Comparison of ENCODE assay signal across 9 cellular contexts in genomic region chr3:62559831-62560445, GRCh38.
DNase-seq lines count a peak whose midpoint lies in the region; ATAC-seq, FAIRE-seq and TF ChIP-seq lines count a peak whose summit lies in the region.
"Had no signal": no experiment of that assay in that cellular context is flagged by ENCODE, and none has a peak within 500 bp of the region (broad histone marks: within the 10 kb centered on the region; RNA-seq: fewer than 3 reads in every experiment).

No MANE protein-coding gene starts in this region.

- in situ Hi-C loops in GM23248 (cut with MboI), result loop anchor here (10.0 kb wide), 1 partner anchor 225 kb away; no protein-coding TSS in a partner anchor

- H3K79me2 ChIP-seq in GM23248 (ENCODE audit: insufficient read depth), result no peaks in the 10 kb centered on the region

- H3K4me3 ChIP-seq in A549, result no peak overlapping the region
- no peak overlapping the region for H3K4me3 ChIP-seq in GM23248
- no peak overlapping the region for H3K4me3 ChIP-seq in WERI-Rb-1 (ENCODE audit: low read depth, low read length)

- TF ChIP-seq POLR2A in A549 (IDR thresholded peaks at IDR 0.05; ENCODE audit: low read length), result no peak

- H3K4me2 ChIP-seq in A549, result no peak overlapping the region
- no peak overlapping the region for H3K4me2 ChIP-seq in GM23248 (ENCODE audit: unreplicated experiment)

- WGBS in A549 (ENCODE audit: missing lambda C conversion rate), result 2% methylated on average over 2 of the region's 2 CpGs
- 24 to 31% methylated on average over 2 of the region's 2 CpGs for WGBS in GM23248 (ENCODE audit: low coverage in 1 of 2, low lambda C conversion rate in 2 of 2, missing lambda C conversion rate in 2 of 2), 2 experiments

- no peak overlapping the region for H3K9ac ChIP-seq in GM23248

- H3K9me3 ChIP-seq in A549, result no peaks in the 10 kb centered on the region
- no peaks in the 10 kb centered on the region for H3K9me3 ChIP-seq in GM23248 (ENCODE audit: low read depth)
- H3K9me3 ChIP-seq in WERI-Rb-1 (ENCODE audit: severe bottlenecking), result no peaks in the 10 kb centered on the region

- H3K27me3 ChIP-seq in GM23248 (replicated peaks; ENCODE audit: insufficient read depth) (no peaks in the 10 kb centered on the region), WERI-Rb-1 (ENCODE audit: insufficient read depth, low read depth, severe bottlenecking) (no peaks in the 10 kb centered on the region)

- H3K36me3 ChIP-seq in GM23248 (ENCODE audit: low read depth) (no peaks in the 10 kb centered on the region), WERI-Rb-1 (peaks cover 9% of the 10 kb centered on the region)

- TF ChIP-seq RAD21 in A549 (conservative IDR thresholded peaks at IDR 0.05 in 1 of 2, IDR thresholded peaks at IDR 0.05 in 1 of 2), result peak in 1 of 2 experiments; percentile 47; a peak in 3 of 5 replicates

- FAIRE-seq in A549 (lab: Jason Lieb, UNC), result no peak
- peak; percentile 79 for FAIRE-seq in islet of Langerhans (lab: Jason Lieb, UNC)

- H2AFZ ChIP-seq in GM23248, result no peak overlapping the region

- no peak for TF ChIP-seq EP300 in A549 (IDR thresholded peaks at IDR 0.05)

- no peaks in the 10 kb centered on the region for H4K20me1 ChIP-seq in GM23248 (ENCODE audit: insufficient read depth)

- H3K4me1 ChIP-seq in A549 (no peaks in the 10 kb centered on the region), GM23248 (ENCODE audit: insufficient read depth) (peaks cover 22% of the 10 kb centered on the region)

- H3K27ac ChIP-seq in A549, result no peak overlapping the region
- no peak overlapping the region for H3K27ac ChIP-seq in GM23248
- no peak overlapping the region for H3K27ac ChIP-seq in WERI-Rb-1

- ATAC-seq in A549 (peak in 1 of 2 experiments; percentile 43; a peak in 1 of 6 replicates), HG02623 (IDR thresholded peaks at IDR 0.05; ENCODE audit: unreplicated experiment) (no peak), GM19467 (IDR thresholded peaks at IDR 0.05; ENCODE audit: unreplicated experiment) (no peak), GM19395 (IDR thresholded peaks at IDR 0.05; ENCODE audit: unreplicated experiment) (no peak)

- H3K9me2 ChIP-seq in GM23248 (ENCODE audit: insufficient read depth), result no peaks in the 10 kb centered on the region

- CTCF ChIA-PET in A549 (lab: Yijun Ruan, JAX), result interaction anchor here (0.7 to 2.7 kb wide), 5 partner anchors 20 to 367 kb away, joined by 3 to 15 read pairs (median 5); no protein-coding TSS in a partner anchor

- peaks cover 23% of the 10 kb centered on the region for H3F3A ChIP-seq in GM23248 (ENCODE audit: insufficient read depth)

- peak; percentile 34; the same call in 2 of the 3 replicates for TF ChIP-seq CTCF in A549 (IDR thresholded peaks at IDR 0.05)
- TF ChIP-seq CTCF in WERI-Rb-1 (IDR thresholded peaks at IDR 0.05; ENCODE audit: low read depth, low read length), result peak; percentile 38; the same call in 1 of the 2 replicates

- POLR2A ChIA-PET in A549 (lab: Yijun Ruan, JAX), result no interaction called here

- DNase-seq in A549 (ENCODE audit: low read depth in 1 of 2, low spot score in 1 of 2) (peak in 1 of 2 experiments; percentile 22), GM23248 (peak; percentile 70), WERI-Rb-1 (no peak), cortex of kidney (lab: John Stamatoyannopoulos, UW) (no peak)
- DNase-seq: NCI-H146 had no signal

TF ChIP-seq in A549, 52 proteins besides CTCF, POLR2A, EP300 and RAD21:
- TF ChIP-seq BHLHE40 (IDR thresholded peaks at IDR 0.05; ENCODE audit: low read depth, low read length) (no peak), RNF2 (IDR thresholded peaks at IDR 0.05; ENCODE audit: borderline replicate concordance, low read depth) (no peak), MAFK (IDR thresholded peaks at IDR 0.05; ENCODE audit: partially characterized antibody) (no peak), POLR2AphosphoS2 (conservative IDR thresholded peaks at IDR 0.05; ENCODE audit: low read length) (no peak), RCOR1 (IDR thresholded peaks at IDR 0.05; ENCODE audit: low read depth, low read length) (no peak), MAX (IDR thresholded peaks at IDR 0.05) (no peak), HEYL (CRISPR knock-in tag; IDR thresholded peaks at IDR 0.05) (no peak), HES2 (IDR thresholded peaks at IDR 0.05) (no peak), JUNB (IDR thresholded peaks at IDR 0.05) (no peak), HOXB5 (CRISPR knock-in tag; IDR thresholded peaks at IDR 0.05) (no peak), HMGXB4 (CRISPR knock-in tag; IDR thresholded peaks at IDR 0.05; ENCODE audit: borderline replicate concordance) (no peak), PBX3 (IDR thresholded peaks at IDR 0.05) (no peak), HOXB13 (CRISPR knock-in tag; IDR thresholded peaks at IDR 0.05; ENCODE audit: low read depth) (no peak), ELK1 (IDR thresholded peaks at IDR 0.05; ENCODE audit: low read depth, low read length) (no peak), SREBF2 (IDR thresholded peaks at IDR 0.05) (no peak), CBX2 (IDR thresholded peaks at IDR 0.05; ENCODE audit: borderline replicate concordance, low read depth) (no peak), EHF (CRISPR knock-in tag; IDR thresholded peaks at IDR 0.05) (no peak), TFCP2L1 (CRISPR knock-in tag; IDR thresholded peaks at IDR 0.05) (no peak)
TF ChIP-seq in A549: peak in this region for 0.
